Comparison of ENCODE assay signal across 8 cellular contexts in genomic region chr6:36986704-36987047, GRCh38. TPM values are rescaled to one million over a fixed set of nuclear protein-coding genes. Genes with fewer than 3 reads are reported as not detected.
DNase-seq lines count a peak whose midpoint lies in the region; ATAC-seq and TF ChIP-seq lines count a peak whose summit lies in the region.

No MANE protein-coding gene starts in this region.

- no peaks in the 10 kb centered on the region for H3K9me2 ChIP-seq in PC-9 (ENCODE audit: insufficient read depth)

- peak overlapping the region; percentile 96 for H2AFZ ChIP-seq in PC-9
- H2AFZ ChIP-seq in parathyroid adenoma: peak overlapping the region; percentile 67

- peak overlapping the region; percentile 99 for H3K4me3 ChIP-seq in PC-9
- peak overlapping the region; percentile 97 for H3K4me3 ChIP-seq in epithelial cell of proximal tubule (ENCODE audit: low read depth, low read length)
- H3K4me3 ChIP-seq in parathyroid adenoma (ENCODE audit: low read depth, low read length): peak overlapping the region; percentile 95

- ATAC-seq in GM21360 (IDR thresholded peaks at IDR 0.05; ENCODE audit: unreplicated experiment) (peak; percentile 3), GM18517 (IDR thresholded peaks at IDR 0.05; ENCODE audit: unreplicated experiment) (no peak), GM19351 (IDR thresholded peaks at IDR 0.05; ENCODE audit: unreplicated experiment) (no peak)

- peak overlapping the region; percentile 92 for H3K4me2 ChIP-seq in PC-9
- peak overlapping the region; percentile 75 for H3K4me2 ChIP-seq in parathyroid adenoma (ENCODE audit: low read length)

- peak overlapping the region; percentile 40 for H3K27ac ChIP-seq in PC-9
- peak overlapping the region; percentile 89 for H3K27ac ChIP-seq in parathyroid adenoma

- intact Hi-C loops in PC-9 (cut with micrococcal nuclease; ENCODE audit: unreplicated experiment): loop anchor here (1.0 to 2.0 kb wide), 2 partner anchors 60 to 72 kb away; no protein-coding TSS in a partner anchor

- TSS peak; percentile 84 for BruUV-seq in PC-9 (replicated peaks; lab: Mats Ljungman, UMichigan)

- peaks cover 31% of the 10 kb centered on the region for H4K20me1 ChIP-seq in PC-9 (ENCODE audit: insufficient read depth)

- POLR2A ChIA-PET in PC-9 (lab: Charles Lee; ENCODE audit: unreplicated experiment): interaction anchor here (0.6 to 0.8 kb wide), 3 partner anchors 53 to 1238 kb away, joined by 3 to 16 read pairs (median 11); no protein-coding TSS in a partner anchor

- H3F3A ChIP-seq in PC-9 (ENCODE audit: insufficient read depth, low read depth): peaks cover 13% of the 10 kb centered on the region; the same call in 1 of the 2 replicates

- TF ChIP-seq CTCF in PC-9 (conservative IDR thresholded peaks at IDR 0.05): no peak
- TF ChIP-seq CTCF in epithelial cell of proximal tubule (conservative IDR thresholded peaks at IDR 0.05; ENCODE audit: low read depth, low read length): no peak
- no peak for TF ChIP-seq CTCF in parathyroid adenoma (IDR thresholded peaks at IDR 0.05)

- H3K9ac ChIP-seq in parathyroid adenoma: peak overlapping the region; percentile 98

- CTCF ChIA-PET in PC-9 (lab: Charles Lee): interaction anchor here (1.2 kb wide), 1 partner anchor 31 kb away, joined by 4 read pairs; no protein-coding TSS in a partner anchor

- H3K9me3 ChIP-seq in PC-9 (ENCODE audit: insufficient read depth, low read depth) (no peaks in the 10 kb centered on the region), parathyroid adenoma (ENCODE audit: control insufficient read depth, low read length) (no peaks in the 10 kb centered on the region)

- H3K36me3 ChIP-seq in PC-9 (ENCODE audit: low read depth) (peaks cover 9% of the 10 kb centered on the region; the same call in 1 of the 2 replicates), parathyroid adenoma (ENCODE audit: control insufficient read depth, insufficient read depth, low read length) (no peaks in the 10 kb centered on the region)

- DNase-seq in PC-9: no peak
- no peak for DNase-seq in epithelial cell of proximal tubule (ENCODE audit: low read depth)
- DNase-seq in SHP77 (lab: John Stamatoyannopoulos, UW): no peak
- no peak for DNase-seq in 8988T

- H3K27me3 ChIP-seq in PC-9 (ENCODE audit: insufficient read depth, low read depth) (no peaks in the 10 kb centered on the region), parathyroid adenoma (ENCODE audit: control insufficient read depth, insufficient read depth, low read length) (no peaks in the 10 kb centered on the region)

- H3K79me2 ChIP-seq in PC-9 (ENCODE audit: low read depth): peaks cover 50% of the 10 kb centered on the region
- peaks cover 41% of the 10 kb centered on the region for H3K79me2 ChIP-seq in parathyroid adenoma

- H3K4me1 ChIP-seq in PC-9 (replicated peaks; ENCODE audit: insufficient read depth) (peaks cover 23% of the 10 kb centered on the region), parathyroid adenoma (peaks cover 27% of the 10 kb centered on the region)

RNA-seq across cellular contexts. Expression of gene MTCH1, which starts 0.7 kb away (rescaled TPM):
- total RNA-seq in PC-9 (2021) (236 and 241 TPM in 2 replicates), epithelial cell of proximal tubule (235 and 275 TPM in 2 replicates)

RNA-seq across cellular contexts. Expression of gene FGD2, which starts 18.8 kb away (rescaled TPM):
- 0.50 and 0.55 TPM in 2 replicates for total RNA-seq in PC-9 (2021)
- not detected in 2 replicates for total RNA-seq in epithelial cell of proximal tubule

RNA-seq across cellular contexts. Expression of gene PI16, which starts 32.1 kb away (rescaled TPM):
- total RNA-seq in PC-9 (2021): 0.83 and 1.9 TPM in 2 replicates
- not detected in 2 replicates for total RNA-seq in epithelial cell of proximal tubule
